16 cellular contexts compared by ENCODE assay signal in genomic region chr1:37739222-37739621, GRCh38. TPM values are rescaled to one million over a fixed set of nuclear protein-coding genes. Genes with fewer than 3 reads are reported as not detected.
DNase-seq lines count a peak whose midpoint lies in the region; ATAC-seq and TF ChIP-seq lines count a peak whose summit lies in the region.
"Had no signal": no experiment of that assay in that cellular context is flagged by ENCODE, and none has a peak within 500 bp of the region (broad histone marks: within the 10 kb centered on the region; RNA-seq: fewer than 3 reads in every experiment).

No MANE protein-coding gene starts in this region.

- peaks cover 0 to 5% of the 10 kb centered on the region in 2 donors for H3K36me3 Mint-ChIP-seq in activated naive CD4-positive, alpha-beta T cell treated with anti-CD3 and anti-CD28 coated beads, Interleukin-2, amount 50 U/mL, for 72 hours

- no peaks in the 10 kb centered on the region for H3K9me3 ChIP-seq in esophagus squamous epithelium
- H3K9me3 ChIP-seq: tibial artery had no signal

- no peaks in the 10 kb centered on the region for H3K36me3 ChIP-seq in esophagus squamous epithelium
- H3K36me3 ChIP-seq: tibial artery had no signal

- H3K27me3 ChIP-seq in esophagus squamous epithelium = peaks cover 0 to 57% (median 2%) of the 10 kb centered on the region in 4 donors

- TF ChIP-seq POLR2A in esophagus squamous epithelium (IDR thresholded peaks at IDR 0.05) = no peak

- peak; percentile 100 for ATAC-seq in activated naive CD4-positive, alpha-beta T cell treated with anti-CD3 and anti-CD28 coated beads, Interleukin-2, amount 50 U/mL, for 72 hours
- ATAC-seq in HG02938 (IDR thresholded peaks at IDR 0.05; ENCODE audit: unreplicated experiment) = no peak

- no peak overlapping the region for H3K27ac Mint-ChIP-seq in activated naive CD4-positive, alpha-beta T cell treated with anti-CD3 and anti-CD28 coated beads, Interleukin-2, amount 50 U/mL, for 72 hours
- H3K27ac Mint-ChIP-seq: brain had no signal

- peak in 1 of 2 donors; percentile 28 for DNase-seq in activated naive CD4-positive, alpha-beta T cell treated with anti-CD3 and anti-CD28 coated beads, Interleukin-2, amount 50 U/mL, for 72 hours (ENCODE audit: low spot score in 2 of 2)
- no peak for DNase-seq in activated naive CD4-positive, alpha-beta T cell treated with anti-CD3 and anti-CD28 coated beads, Interleukin-2, amount 50 U/mL, for 16 hours
- DNase-seq in NCI-H2196 treated with DMSO at 0.1 percent for 48 hours (lab: John Stamatoyannopoulos, UW; ENCODE audit: unreplicated experiment) (peak; percentile 14), epithelial cell of esophagus (ENCODE audit: low read depth) (peak; percentile 92), renal cortical epithelial cell (ENCODE audit: low read depth) (peak; percentile 70), SHP77 treated with DMSO at 0.1 percent for 48 hours (lab: John Stamatoyannopoulos, UW) (no peak), esophagus squamous epithelium (lab: John Stamatoyannopoulos, UW) (no peak)
- DNase-seq: activated CD4-positive, CD25-positive, alpha-beta regulatory T cell treated with anti-CD3 and anti-CD28 coated beads, Interleukin-2, amount 50 U/mL, for 72 hours; DMS153; effector CD8-positive, alpha-beta T cell; foreskin melanocyte had no signal

- H3K27ac ChIP-seq in esophagus squamous epithelium = no peak overlapping the region
- H3K27ac ChIP-seq: parathyroid adenoma, tibial artery had no signal

- no peaks in the 10 kb centered on the region for H3K9me3 Mint-ChIP-seq in activated naive CD4-positive, alpha-beta T cell treated with anti-CD3 and anti-CD28 coated beads, Interleukin-2, amount 50 U/mL, for 72 hours

- intact Hi-C loops in esophagus squamous epithelium (cut with DNase I) = no loop called here

- no peak overlapping the region for H3K4me3 ChIP-seq in epithelial cell of esophagus (ENCODE audit: low read length)
- H3K4me3 ChIP-seq in esophagus squamous epithelium = no peak overlapping the region
- H3K4me3 ChIP-seq: tibial artery had no signal

- peaks cover 0 to 18% (median 0%) of the 10 kb centered on the region in 3 donors for H3K4me1 ChIP-seq in esophagus squamous epithelium
- H3K4me1 ChIP-seq: parathyroid adenoma, tibial artery had no signal

- 52 to 59% methylated on average over 2 of the region's 2 CpGs for WGBS in esophagus squamous epithelium, 2 donors

- TF ChIP-seq CTCF in epithelial cell of esophagus (IDR thresholded peaks at IDR 0.05; ENCODE audit: insufficient read depth, low read depth, low read length, missing control alignments) (no peak), esophagus squamous epithelium (IDR thresholded peaks at IDR 0.05) (no peak)

RNA-seq across cellular contexts. Expression of gene EPHA10, which starts 25.7 kb away (rescaled TPM):
- 1 to 10 TPM in 1 of 2 donors, under 1 TPM in 1; 0.14 to 3.0 TPM for total RNA-seq in activated naive CD4-positive, alpha-beta T cell treated with anti-CD3 and anti-CD28 coated beads, Interleukin-2, amount 50 U/mL, for 72 hours
- total RNA-seq in renal cortical epithelial cell (0.05 and 1.0 TPM in 2 replicates), esophagus squamous epithelium (under 1 TPM in 3 of 4 donors, not detected in 1; 0.19 to 0.49 (median 0.31) TPM)
- total RNA-seq: OCI-LY7 had no signal

RNA-seq across cellular contexts. Expression of gene CDCA8, which starts 46.9 kb away (rescaled TPM):
- 10 to 100 TPM; 60.7 to 82.2 TPM for total RNA-seq in activated naive CD4-positive, alpha-beta T cell treated with anti-CD3 and anti-CD28 coated beads, Interleukin-2, amount 50 U/mL, for 72 hours
- total RNA-seq in renal cortical epithelial cell (1.3 and 6.8 TPM in 2 replicates), esophagus squamous epithelium (10 to 100 TPM in 1 of 4 donors, 1 to 10 TPM in 3; 3.4 to 15.1 (median 7.5) TPM)

RNA-seq across cellular contexts. Expression of gene MANEAL, which starts 54.4 kb away (rescaled TPM):
- total RNA-seq in activated naive CD4-positive, alpha-beta T cell treated with anti-CD3 and anti-CD28 coated beads, Interleukin-2, amount 50 U/mL, for 72 hours = 1 to 10 TPM; 1.0 to 3.1 TPM
- total RNA-seq in renal cortical epithelial cell (2.1 and 4.3 TPM in 2 replicates), esophagus squamous epithelium (1 to 10 TPM; 2.3 to 5.0 (median 3.7) TPM)

Comparison
In these comparisons a context has a peak if more than half of its experiments do, and no peak if none do; other contexts are left out.
1. DNase-seq: peak in NCI-H2196 treated with DMSO at 0.1 percent for 48 hours (single experiment), epithelial cell of esophagus (single experiment) and renal cortical epithelial cell (single experiment); none in activated naive CD4-positive, alpha-beta T cell treated with anti-CD3 and anti-CD28 coated beads, Interleukin-2, amount 50 U/mL, for 16 hours (single experiment), SHP77 treated with DMSO at 0.1 percent for 48 hours (single experiment) and esophagus squamous epithelium (single experiment).